15 cellular contexts compared by ENCODE assay signal in genomic region chr4:12138478-12138877, GRCh38.
DNase-seq lines count a peak whose midpoint lies in the region; ATAC-seq and TF ChIP-seq lines count a peak whose summit lies in the region.
"Had no signal": no experiment of that assay in that cellular context is flagged by ENCODE, and none has a peak within 500 bp of the region (broad histone marks: within the 10 kb centered on the region; RNA-seq: fewer than 3 reads in every experiment).

No MANE protein-coding gene starts in this region.

- no peak overlapping the region for H3K9ac ChIP-seq in OCI-LY3 (ENCODE audit: low read length)
- H3K9ac ChIP-seq: BLaER1, GM23248 had no signal

- H3K36me3 ChIP-seq in OCI-LY3 (replicated peaks; ENCODE audit: low read depth, low read length): peaks cover 14% of the 10 kb centered on the region
- no peaks in the 10 kb centered on the region for H3K36me3 ChIP-seq in heart left ventricle
- H3K36me3 ChIP-seq in lower lobe of right lung: no peaks in the 10 kb centered on the region
- H3K36me3 ChIP-seq: BLaER1 had no signal

- no peaks in the 10 kb centered on the region for H3K27me3 ChIP-seq in OCI-LY3 (ENCODE audit: low read depth, low read length)
- no peaks in the 10 kb centered on the region for H3K27me3 ChIP-seq in heart left ventricle
- H3K27me3 ChIP-seq in lower lobe of right lung (ENCODE audit: low read depth): no peaks in the 10 kb centered on the region
- H3K27me3 ChIP-seq: BLaER1 had no signal

- DNase-seq in CD1c-positive myeloid dendritic cell (ENCODE audit: extremely low spot score) (peak; percentile 45), NCI-H526 (lab: John Stamatoyannopoulos, UW) (peak; percentile 74 to 86), heart left ventricle (no peak), lower lobe of right lung (no peak), glomerular visceral epithelial cell (ENCODE audit: extremely low spot score) (no peak), iPS-NIHi7 (ENCODE audit: extremely low spot score) (no peak)
- DNase-seq: 8988T; AML-193; CD4-positive, CD25-positive, alpha-beta regulatory T cell; GM23248 had no signal

- peak overlapping the region; percentile 38 for H3K4me2 ChIP-seq in OCI-LY3 (ENCODE audit: low read length)
- H3K4me2 ChIP-seq: BLaER1 had no signal

- no peak for TF ChIP-seq POLR2A in heart left ventricle (IDR thresholded peaks at IDR 0.05)

- H3K9me3 ChIP-seq in OCI-LY3 (ENCODE audit: insufficient read depth, low read length) (peaks cover 20% of the 10 kb centered on the region), heart left ventricle (peaks cover 0 to 14% (median 5%) of the 10 kb centered on the region in 12 donors), lower lobe of right lung (peaks cover 6% of the 10 kb centered on the region)

- WGBS in heart left ventricle, 4 donors: 75 to 98% (median 84%) methylated on average over 1 of the region's 1 CpG

- H3K4me1 ChIP-seq in OCI-LY3 (ENCODE audit: low read length) (peaks cover 12% of the 10 kb centered on the region), heart left ventricle (no peaks in the 10 kb centered on the region), lower lobe of right lung (peaks cover 4% of the 10 kb centered on the region)
- H3K4me1 ChIP-seq: BLaER1 had no signal

- no peak overlapping the region for H3K4me3 ChIP-seq in OCI-LY3 (ENCODE audit: low read length)
- H3K4me3 ChIP-seq in heart left ventricle: no peak overlapping the region
- H3K4me3 ChIP-seq in lower lobe of right lung: no peak overlapping the region
- H3K4me3 ChIP-seq: BLaER1, GM23248 had no signal

- no peaks in the 10 kb centered on the region for H4K20me1 ChIP-seq in OCI-LY3 (ENCODE audit: insufficient read depth, low read length)
- H4K20me1 ChIP-seq: BLaER1 had no signal

- H3K27ac ChIP-seq in OCI-LY3 (ENCODE audit: low read length) (peak overlapping the region; percentile 18; the same call in 1 of the 2 replicates), heart left ventricle (no peak overlapping the region), lower lobe of right lung (no peak overlapping the region)
- H3K27ac ChIP-seq: BLaER1, GM23248 had no signal

- H2AFZ ChIP-seq in OCI-LY3 (ENCODE audit: low read depth, low read length): no peak overlapping the region
- H2AFZ ChIP-seq: GM23248 had no signal

- TF ChIP-seq CTCF in OCI-LY3 (IDR thresholded peaks at IDR 0.05; ENCODE audit: low read depth, low read length) (no peak), heart left ventricle (IDR thresholded peaks at IDR 0.05) (no peak), lower lobe of right lung (IDR thresholded peaks at IDR 0.05) (no peak)

- intact Hi-C loops in heart left ventricle (cut with DNase I) (no loop called here), lower lobe of right lung (cut with DNase I) (no loop called here)

- peak; percentile 53 for ATAC-seq in HG02610 (IDR thresholded peaks at IDR 0.05; ENCODE audit: unreplicated experiment)
- ATAC-seq in heart left ventricle: no peak
- ATAC-seq in lower lobe of right lung: no peak
- ATAC-seq: HCT116, HepG2 had no signal

- H3K79me2 ChIP-seq in OCI-LY3 (ENCODE audit: low read length): no peaks in the 10 kb centered on the region

Comparison
In these comparisons a context has a peak if more than half of its experiments do, and no peak if none do; other contexts are left out.
1. DNase-seq: peak in CD1c-positive myeloid dendritic cell (single experiment) and NCI-H526 (2 of 2); none in heart left ventricle (0 of 5), lower lobe of right lung (single experiment), glomerular visceral epithelial cell (single experiment) and iPS-NIHi7 (single experiment).